ENCODE assay signal across 26 cellular contexts in genomic region chr11:98365941-98366340, GRCh38.
DNase-seq lines count a peak whose midpoint lies in the region; ATAC-seq, FAIRE-seq and TF ChIP-seq lines count a peak whose summit lies in the region.
"Had no signal": no experiment of that assay in that cellular context is flagged by ENCODE, and none has a peak within 500 bp of the region (broad histone marks: within the 10 kb centered on the region; RNA-seq: fewer than 3 reads in every experiment).

No MANE protein-coding gene starts in this region.

- H3K9me3 ChIP-seq in SK-N-SH, result no peaks in the 10 kb centered on the region
- no peaks in the 10 kb centered on the region for H3K9me3 ChIP-seq in A549
- H3K9me3 ChIP-seq in IMR-90 (ENCODE audit: control insufficient read depth, insufficient read depth, low read length), result peaks cover 2% of the 10 kb centered on the region; the same call in 1 of the 2 replicates
- no peaks in the 10 kb centered on the region for H3K9me3 ChIP-seq in PC-9 (ENCODE audit: insufficient read depth, low read depth)
- H3K9me3 ChIP-seq: BE2C, BLaER1 had no signal

- no peak for DNase-seq in SK-N-SH
- DNase-seq in A549 (ENCODE audit: low read depth in 1 of 2, low spot score in 1 of 2), result no peak
- no peak for DNase-seq in IMR-90
- DNase-seq in PC-9, result no peak
- DNase-seq in AG20443 (ENCODE audit: low spot score), result no peak
- no peak for DNase-seq in 8988T
- no peak for DNase-seq in head of caudate nucleus
- DNase-seq: BE2C; C1 segment of cervical spinal cord; CD4-positive, alpha-beta memory T cell; CD4-positive, CD25-positive, alpha-beta regulatory T cell; CD8-positive, alpha-beta memory T cell; COR-L47; DMS 273 treated with DMSO at 0.1 percent for 48 hours; DMS153; DMS79; DND-41; EL; GDM1 had no signal

- H2BK20ac ChIP-seq in IMR-90 (ENCODE audit: low read depth, low read length), result no peak overlapping the region

- FAIRE-seq in A549 (lab: Jason Lieb, UNC), result no peak
- FAIRE-seq: A204.1, GM12878, GM12892, GM18507 had no signal

- H3K4me1 ChIP-seq in SK-N-SH (ENCODE audit: control insufficient read depth in 1 of 2, insufficient read depth in 2 of 2, low read depth in 1 of 2, low read length in 1 of 2), result no peaks in the 10 kb centered on the region
- H3K4me1 ChIP-seq in A549, result 0 out of 3 replicates have a peak, but pooled peaks cover 3% of the 10 kb centered on the region
- no peaks in the 10 kb centered on the region for H3K4me1 ChIP-seq in IMR-90 (ENCODE audit: control insufficient read depth, insufficient read depth, low read length)
- peaks cover 14% of the 10 kb centered on the region for H3K4me1 ChIP-seq in PC-9 (replicated peaks; ENCODE audit: insufficient read depth)
- H3K4me1 ChIP-seq: BE2C, BLaER1 had no signal

- H2BK15ac ChIP-seq in IMR-90 (ENCODE audit: low read depth, low read length), result no peak overlapping the region

- no peak overlapping the region for H2AK9ac ChIP-seq in IMR-90 (replicated peaks; ENCODE audit: low read depth, low read length, poor library complexity)

- TF ChIP-seq EP300 in SK-N-SH (IDR thresholded peaks at IDR 0.05; ENCODE audit: borderline replicate concordance in 1 of 2, low read depth in 1 of 2, low read length in 1 of 2) (no peak), A549 (IDR thresholded peaks at IDR 0.05) (no peak)

- no peak overlapping the region for H4K91ac ChIP-seq in IMR-90 (ENCODE audit: insufficient read depth, low read depth, low read length)

- H3K9me2 ChIP-seq in SK-N-SH (no peaks in the 10 kb centered on the region), PC-9 (ENCODE audit: insufficient read depth) (0 out of 2 replicates have a peak, but pooled peaks cover 3% of the 10 kb centered on the region)

- no peaks in the 10 kb centered on the region for H3K27me3 ChIP-seq in SK-N-SH (ENCODE audit: insufficient read depth)
- H3K27me3 ChIP-seq in IMR-90 (ENCODE audit: control insufficient read depth, insufficient read depth, low read length), result no peaks in the 10 kb centered on the region
- H3K27me3 ChIP-seq in PC-9 (ENCODE audit: insufficient read depth, low read depth), result no peaks in the 10 kb centered on the region
- H3K27me3 ChIP-seq: BE2C, BLaER1 had no signal

- dilution Hi-C loops in IMR-90 (cut with HindIII; ENCODE audit: low sequenced_read_pairs, unreplicated experiment), result no loop called here

- no peak overlapping the region for H2AK5ac ChIP-seq in IMR-90 (ENCODE audit: low read depth, low read length)

- H3K36me3 ChIP-seq in SK-N-SH (replicated peaks in 1 of 2; ENCODE audit: control insufficient read depth in 1 of 2, insufficient read depth in 2 of 2, low read length in 1 of 2) (no peaks in the 10 kb centered on the region), IMR-90 (ENCODE audit: control insufficient read depth, insufficient read depth, low read length) (no peaks in the 10 kb centered on the region), PC-9 (ENCODE audit: low read depth) (no peaks in the 10 kb centered on the region)
- H3K36me3 ChIP-seq: BE2C, BLaER1 had no signal

- no peaks in the 10 kb centered on the region for H4K20me1 ChIP-seq in SK-N-SH (ENCODE audit: insufficient read depth)
- H4K20me1 ChIP-seq in IMR-90 (ENCODE audit: insufficient read depth, low read length), result no peaks in the 10 kb centered on the region
- H4K20me1 ChIP-seq in PC-9 (ENCODE audit: insufficient read depth), result no peaks in the 10 kb centered on the region
- H4K20me1 ChIP-seq: BLaER1 had no signal

- no peaks in the 10 kb centered on the region for H3K79me1 ChIP-seq in IMR-90 (ENCODE audit: low read depth in 1 of 2, low read length in 2 of 2)

- H2AFZ ChIP-seq in SK-N-SH (ENCODE audit: low read depth), result peak overlapping the region; percentile 31; the same call in 1 of the 2 replicates
- no peak overlapping the region for H2AFZ ChIP-seq in IMR-90 (replicated peaks; ENCODE audit: low read length, poor library complexity)
- peak overlapping the region; percentile 31; the same call in 1 of the 2 replicates for H2AFZ ChIP-seq in PC-9

- H3K79me2 ChIP-seq in SK-N-SH (ENCODE audit: insufficient read depth) (no peaks in the 10 kb centered on the region), PC-9 (ENCODE audit: low read depth) (no peaks in the 10 kb centered on the region)

- H3K18ac ChIP-seq in IMR-90 (ENCODE audit: low read depth, low read length), result no peak overlapping the region

- H3K56ac ChIP-seq in IMR-90 (ENCODE audit: extremely low read depth, insufficient read depth, low read length), result no peak overlapping the region

- POLR2A ChIA-PET in SK-N-SH (lab: Yijun Ruan, JAX) (no interaction called here), A549 (lab: Yijun Ruan, JAX) (no interaction called here), IMR-90 (lab: Charles Lee; ENCODE audit: unreplicated experiment) (no interaction called here), PC-9 (lab: Charles Lee; ENCODE audit: unreplicated experiment) (no interaction called here)

- H3F3A ChIP-seq in SK-N-SH (replicated peaks; ENCODE audit: insufficient read depth), result no peaks in the 10 kb centered on the region
- H3F3A ChIP-seq in PC-9 (ENCODE audit: insufficient read depth, low read depth), result 0 out of 2 replicates have a peak, but pooled peaks cover 6% of the 10 kb centered on the region

- TF ChIP-seq RAD21 in SK-N-SH (IDR thresholded peaks at IDR 0.05; ENCODE audit: low read length), result no peak
- no peak for TF ChIP-seq RAD21 in A549 (conservative IDR thresholded peaks at IDR 0.05 in 1 of 2, IDR thresholded peaks at IDR 0.05 in 1 of 2)
- no peak for TF ChIP-seq RAD21 in IMR-90 (IDR thresholded peaks at IDR 0.05; ENCODE audit: low read length)

- no peak overlapping the region for H3K27ac ChIP-seq in SK-N-SH (ENCODE audit: low read depth in 2 of 2, low read length in 1 of 2)
- H3K27ac ChIP-seq in A549, result no peak overlapping the region
- no peak overlapping the region for H3K27ac ChIP-seq in IMR-90 (ENCODE audit: insufficient read depth, low read length)
- H3K27ac ChIP-seq in PC-9, result peak overlapping the region; percentile 34
- H3K27ac ChIP-seq: 22Rv1, BLaER1 had no signal

- H3K4me3 ChIP-seq in SK-N-SH (ENCODE audit: low read depth in 2 of 2, low read length in 1 of 2) (no peak overlapping the region), A549 (no peak overlapping the region), IMR-90 (ENCODE audit: insufficient read depth, low read depth, low read length) (no peak overlapping the region), PC-9 (no peak overlapping the region)
- H3K4me3 ChIP-seq: BLaER1, GM12878 had no signal

- ATAC-seq in SK-N-SH treated with all-trans-retinoic acid at 6 μM for 48 hours (no peak), A549 (no peak), IMR-90 (ENCODE audit: low read depth) (no peak)
- ATAC-seq: GM12878 had no signal

- 9% methylated on average over 2 of the region's 2 CpGs for WGBS in SK-N-SH (ENCODE audit: low lambda C conversion rate)
- WGBS in A549 (ENCODE audit: missing lambda C conversion rate), result 19% methylated on average over 2 of the region's 2 CpGs
- WGBS in IMR-90 (ENCODE audit: extremely low coverage in 2 of 2, insufficient read length in 1 of 2), 2 experiments, result no CpG with 5 or more reads among the region's 2 CpGs

- H3K9ac ChIP-seq in SK-N-SH (no peak overlapping the region), IMR-90 (ENCODE audit: low read depth, low read length) (no peak overlapping the region)
- H3K9ac ChIP-seq: BLaER1 had no signal

- no peaks in the 10 kb centered on the region for H3K9me1 ChIP-seq in IMR-90 (ENCODE audit: insufficient read depth, low read length)

- no peak overlapping the region for H2BK120ac ChIP-seq in IMR-90 (ENCODE audit: low read depth, low read length)

- no peak overlapping the region for H3K4ac ChIP-seq in IMR-90 (ENCODE audit: low read depth, low read length)

- in situ Hi-C loops in IMR-90 (cut with MboI; ENCODE audit: low sequenced_read_pairs), result no loop called here

- CTCF ChIA-PET in SK-N-SH (lab: Yijun Ruan, JAX), result no interaction called here
- CTCF ChIA-PET in A549 (lab: Yijun Ruan, JAX), result no interaction called here
- CTCF ChIA-PET in IMR-90 (lab: Yijun Ruan, JAX), result no interaction called here
- CTCF ChIA-PET in PC-9 (lab: Charles Lee), result no interaction called here

- H3K23ac ChIP-seq in IMR-90 (ENCODE audit: low read depth, low read length), result no peak overlapping the region

- H3K14ac ChIP-seq in IMR-90 (replicated peaks; ENCODE audit: low read depth, low read length), result no peak overlapping the region

- no peak overlapping the region for H2BK5ac ChIP-seq in IMR-90 (ENCODE audit: low read depth, low read length, poor library complexity, severe bottlenecking)

- intact Hi-C loops in IMR-90 (cut with micrococcal nuclease) (no loop called here), PC-9 (cut with micrococcal nuclease; ENCODE audit: unreplicated experiment) (no loop called here), head of caudate nucleus (cut with DNase I) (no loop called here)

- H3K4me2 ChIP-seq in SK-N-SH, result no peak overlapping the region
- no peak overlapping the region for H3K4me2 ChIP-seq in A549
- H3K4me2 ChIP-seq in IMR-90 (ENCODE audit: low read depth, low read length), result no peak overlapping the region
- H3K4me2 ChIP-seq in PC-9, result no peak overlapping the region
- H3K4me2 ChIP-seq: BLaER1 had no signal

- H4K8ac ChIP-seq in IMR-90 (ENCODE audit: low read depth in 2 of 2, low read length in 2 of 2), result no peak overlapping the region

- no peak overlapping the region for H4K5ac ChIP-seq in IMR-90 (ENCODE audit: low read depth, low read length)

- no TSS peak for BruUV-seq in IMR-90 (replicated peaks; lab: Mats Ljungman, UMichigan)
- no TSS peak for BruUV-seq in PC-9 (replicated peaks; lab: Mats Ljungman, UMichigan)

- TF ChIP-seq POLR2A in A549 (IDR thresholded peaks at IDR 0.05; ENCODE audit: low read length) (no peak), IMR-90 (IDR thresholded peaks at IDR 0.05; ENCODE audit: low read depth, low read length) (no peak)

- TF ChIP-seq CTCF in SK-N-SH (IDR thresholded peaks at IDR 0.05), result no peak
- TF ChIP-seq CTCF in A549 (IDR thresholded peaks at IDR 0.05), result no peak
- no peak for TF ChIP-seq CTCF in IMR-90 (conservative IDR thresholded peaks at IDR 0.05; ENCODE audit: low read depth, low read length)
- TF ChIP-seq CTCF in PC-9 (conservative IDR thresholded peaks at IDR 0.05), result no peak

TF ChIP-seq in SK-N-SH, 30 proteins besides CTCF, POLR2A, EP300 and RAD21 (continues in another document):
- no peak for TF ChIP-seq GABPA (IDR thresholded peaks at IDR 0.05; ENCODE audit: low read depth)
- no peak for TF ChIP-seq MXI1 (IDR thresholded peaks at IDR 0.05; ENCODE audit: low read depth, low read length)

TF ChIP-seq in SK-N-SH treated with all-trans-retinoic acid at 6 μM for 48 hours, 23 proteins besides CTCF, POLR2A, EP300 and RAD21 (continues in another document):
- no peak for TF ChIP-seq PPARA (CRISPR knock-in tag; IDR thresholded peaks at IDR 0.05; ENCODE audit: borderline replicate concordance)
- no peak for TF ChIP-seq ZNF70 (CRISPR knock-in tag; IDR thresholded peaks at IDR 0.05)
- no peak for TF ChIP-seq TCF4 (CRISPR knock-in tag; IDR thresholded peaks at IDR 0.05; ENCODE audit: borderline replicate concordance)

TF ChIP-seq in A549, 52 proteins besides CTCF, POLR2A, EP300 and RAD21 (continues in another document):
- TF ChIP-seq MAFK (IDR thresholded peaks at IDR 0.05; ENCODE audit: partially characterized antibody), result peak; percentile 69
- peak; percentile 71 for TF ChIP-seq NFE2L2 (conservative IDR thresholded peaks at IDR 0.05; ENCODE audit: low read length)
